ENCODE assay signal across 1 cellular context in the genomic region with DNA sequence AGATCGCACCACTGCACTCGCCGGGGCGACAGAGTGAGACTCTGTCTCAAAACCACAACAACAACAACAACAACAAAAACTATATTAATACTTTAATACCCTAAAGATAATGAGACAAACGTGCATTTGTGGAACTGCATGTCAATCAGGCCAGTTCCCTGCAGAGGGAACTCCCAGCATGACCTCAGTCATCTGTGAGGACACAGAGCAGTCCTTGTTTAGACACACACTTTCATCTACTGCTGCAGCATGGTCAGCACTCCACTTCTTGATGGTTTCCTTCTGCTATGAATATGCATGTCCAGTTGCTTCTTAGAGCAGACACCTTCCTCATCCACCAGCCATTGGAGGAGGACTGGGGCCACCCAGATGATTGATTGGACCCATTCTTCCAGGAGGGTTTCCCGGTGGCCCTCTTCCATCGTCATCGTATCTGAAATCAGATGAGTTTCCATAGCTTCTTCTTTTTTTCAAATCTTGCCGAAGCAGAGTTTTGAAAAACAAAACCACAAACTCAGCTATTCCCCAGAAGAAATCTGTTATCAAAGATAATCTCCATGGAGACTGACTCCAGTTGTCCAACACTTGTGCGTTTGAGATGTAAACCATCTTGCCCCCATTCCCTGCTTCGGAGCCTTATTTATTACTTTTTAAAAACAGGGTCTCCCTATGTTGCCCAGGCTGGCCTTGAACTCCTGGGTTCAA.
TF ChIP-seq lines count a peak whose summit lies in the region.

No MANE protein-coding gene starts in this region.

TF ChIP-seq in H1, 55 proteins besides CTCF, POLR2A, EP300 and RAD21:
- TF ChIP-seq PHF8 (conservative IDR thresholded peaks at IDR 0.05; ENCODE audit: low read depth, low read length): no peak
- TF ChIP-seq CREB1 (IDR thresholded peaks at IDR 0.05): no peak
- TF ChIP-seq CHD1 (IDR thresholded peaks at IDR 0.05; ENCODE audit: low read depth, low read length): no peak
- no peak for TF ChIP-seq HDAC2 (IDR thresholded peaks at IDR 0.05; ENCODE audit: borderline replicate concordance in 1 of 2, low read depth in 2 of 2, low read length in 2 of 2)
- no peak for TF ChIP-seq TEAD4 (IDR thresholded peaks at IDR 0.05; ENCODE audit: low read depth, low read length)
- no peak for TF ChIP-seq JUND (IDR thresholded peaks at IDR 0.05; ENCODE audit: low read length)
- no peak for TF ChIP-seq CBX5 (IDR thresholded peaks at IDR 0.05; ENCODE audit: low read depth, low read length)
